21 cellular contexts compared by ENCODE assay signal in the genomic region with DNA sequence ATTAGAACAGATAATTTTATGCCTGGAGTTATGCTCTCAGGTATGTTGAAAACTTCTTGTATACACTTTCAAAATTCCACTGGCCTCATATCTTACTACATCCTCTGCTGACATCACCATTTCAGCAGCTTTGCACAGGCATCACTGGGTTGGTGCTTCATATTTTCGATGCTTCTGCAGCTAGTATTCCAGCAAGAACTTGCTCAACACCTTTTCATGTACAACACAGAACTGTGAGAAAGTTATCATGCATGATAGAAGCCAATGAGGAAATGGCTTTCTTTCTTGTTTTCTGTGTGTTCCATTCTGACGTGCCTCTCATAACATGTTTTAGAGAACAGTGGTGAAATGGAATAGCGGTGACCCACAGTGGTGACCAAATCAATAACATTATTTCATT. TPM values are rescaled to one million over a fixed set of nuclear protein-coding genes. Genes with fewer than 3 reads are reported as not detected.
DNase-seq lines count a peak whose midpoint lies in the region; ATAC-seq, FAIRE-seq and TF ChIP-seq lines count a peak whose summit lies in the region.
"Had no signal": no experiment of that assay in that cellular context is flagged by ENCODE, and none has a peak within 500 bp of the region (broad histone marks: within the 10 kb centered on the region; RNA-seq: fewer than 3 reads in every experiment).

No MANE protein-coding gene starts in this region.

- no peaks in the 10 kb centered on the region for H3K36me3 ChIP-seq in naive thymus-derived CD4-positive, alpha-beta T cell (ENCODE audit: control insufficient read depth in 2 of 3, insufficient read depth in 3 of 3, low read length in 3 of 3)
- no peaks in the 10 kb centered on the region for H3K36me3 ChIP-seq in breast epithelium
- H3K36me3 ChIP-seq: upper lobe of left lung had no signal

- H3K4me1 ChIP-seq in naive thymus-derived CD4-positive, alpha-beta T cell (ENCODE audit: control insufficient read depth in 2 of 2, insufficient read depth in 2 of 2, low read length in 2 of 2), result peaks cover 62 to 74% of the 10 kb centered on the region in 2 donors
- H3K4me1 ChIP-seq in breast epithelium, result no peaks in the 10 kb centered on the region

- H3K9me3 Mint-ChIP-seq in activated CD4-positive, alpha-beta T cell treated with anti-CD3 and anti-CD28 coated beads for 36 hours (ENCODE audit: low read depth), result peaks cover 5% of the 10 kb centered on the region
- H3K9me3 Mint-ChIP-seq in activated naive CD8-positive, alpha-beta T cell treated with anti-CD3 and anti-CD28 coated beads, Interleukin-2, amount 10 ng/mL, durations not matched to agents 7 days and 5 days, result peaks cover 7% of the 10 kb centered on the region
- H3K9me3 Mint-ChIP-seq in naive thymus-derived CD4-positive, alpha-beta T cell, result peaks cover 0 to 12% (median 1%) of the 10 kb centered on the region in 11 donors

- intact Hi-C loops in activated CD4-positive, alpha-beta T cell treated with anti-CD3 and anti-CD28 coated beads for 36 hours (cut with DNase I, micrococcal nuclease), result loop anchor here in 1 of 2 experiments (2.0 kb wide), 1 partner anchor 79 kb away; a partner anchor contains a TSS
- intact Hi-C loops in naive thymus-derived CD4-positive, alpha-beta T cell (cut with micrococcal nuclease), result loop anchor here (2.0 to 10.0 kb wide), 9 partner anchors 33 to 593 kb away; a partner anchor contains a TSS
- intact Hi-C loops in breast epithelium (cut with DNase I; ENCODE audit: low total_unique reads), result no loop called here
- intact Hi-C loops in Right ventricle myocardium inferior (cut with DNase I), result loop anchor here (10.0 kb wide), 1 partner anchor 193 kb away; no protein-coding TSS in a partner anchor

- H3K27ac Mint-ChIP-seq in activated CD4-positive, alpha-beta T cell treated with anti-CD3 and anti-CD28 coated beads for 36 hours, result peak overlapping the region; percentile 90
- peak overlapping the region; percentile 88 for H3K27ac Mint-ChIP-seq in activated naive CD8-positive, alpha-beta T cell treated with anti-CD3 and anti-CD28 coated beads, Interleukin-2, amount 10 ng/mL, durations not matched to agents 7 days and 5 days
- peak overlapping the region; percentile 94 to 98 (median 96) for H3K27ac Mint-ChIP-seq in naive thymus-derived CD4-positive, alpha-beta T cell
- H3K27ac Mint-ChIP-seq: CD14-positive monocyte had no signal

- H3K27ac ChIP-seq in naive thymus-derived CD4-positive, alpha-beta T cell (ENCODE audit: low read depth, low read length), result peak overlapping the region; percentile 69
- no peak overlapping the region for H3K27ac ChIP-seq in breast epithelium
- H3K27ac ChIP-seq: upper lobe of left lung had no signal

- no peaks in the 10 kb centered on the region for H3K27me3 ChIP-seq in naive thymus-derived CD4-positive, alpha-beta T cell (ENCODE audit: control insufficient read depth in 2 of 2, insufficient read depth in 2 of 2, low read length in 2 of 2)
- no peaks in the 10 kb centered on the region for H3K27me3 ChIP-seq in breast epithelium
- H3K27me3 ChIP-seq: upper lobe of left lung had no signal

- no peak overlapping the region for H3K4me3 Mint-ChIP-seq in activated CD4-positive, alpha-beta T cell treated with anti-CD3 and anti-CD28 coated beads for 36 hours
- peak overlapping the region; percentile 71 for H3K4me3 Mint-ChIP-seq in activated naive CD8-positive, alpha-beta T cell treated with anti-CD3 and anti-CD28 coated beads, Interleukin-2, amount 10 ng/mL, durations not matched to agents 7 days and 5 days
- H3K4me3 Mint-ChIP-seq in naive thymus-derived CD4-positive, alpha-beta T cell, result peak overlapping the region in 9 of 10 donors; percentile 19 to 86 (median 74)
- H3K4me3 Mint-ChIP-seq: CD14-positive monocyte had no signal

- no peak for TF ChIP-seq CTCF in breast epithelium (IDR thresholded peaks at IDR 0.05)

- peaks cover 15% of the 10 kb centered on the region for H3K36me3 Mint-ChIP-seq in activated CD4-positive, alpha-beta T cell treated with anti-CD3 and anti-CD28 coated beads for 36 hours (ENCODE audit: low read depth)
- H3K36me3 Mint-ChIP-seq in activated naive CD8-positive, alpha-beta T cell treated with anti-CD3 and anti-CD28 coated beads, Interleukin-2, amount 10 ng/mL, durations not matched to agents 7 days and 5 days, result peaks cover 19% of the 10 kb centered on the region
- peaks cover 0 to 51% (median 0%) of the 10 kb centered on the region in 5 donors for H3K36me3 Mint-ChIP-seq in naive thymus-derived CD4-positive, alpha-beta T cell

- peak; percentile 51 for FAIRE-seq in GM18507 (lab: Jason Lieb, UNC)

- no peaks in the 10 kb centered on the region for H3K9me3 ChIP-seq in naive thymus-derived CD4-positive, alpha-beta T cell (ENCODE audit: control insufficient read depth in 2 of 3, low read length in 3 of 3)
- H3K9me3 ChIP-seq in breast epithelium, result no peaks in the 10 kb centered on the region
- H3K9me3 ChIP-seq: upper lobe of left lung had no signal

- H3K4me1 Mint-ChIP-seq in activated CD4-positive, alpha-beta T cell treated with anti-CD3 and anti-CD28 coated beads for 36 hours, result peaks cover 85% of the 10 kb centered on the region
- H3K4me1 Mint-ChIP-seq in activated naive CD8-positive, alpha-beta T cell treated with anti-CD3 and anti-CD28 coated beads, Interleukin-2, amount 10 ng/mL, durations not matched to agents 7 days and 5 days, result peaks cover 73% of the 10 kb centered on the region
- H3K4me1 Mint-ChIP-seq in naive thymus-derived CD4-positive, alpha-beta T cell, result peaks cover 45 to 91% (median 79%) of the 10 kb centered on the region in 7 donors

- ATAC-seq in activated CD4-positive, alpha-beta T cell treated with anti-CD3 and anti-CD28 coated beads for 36 hours, result peak; percentile 45
- peak; percentile 19 for ATAC-seq in activated naive CD8-positive, alpha-beta T cell treated with anti-CD3 and anti-CD28 coated beads, Interleukin-2, amount 10 ng/mL, durations not matched to agents 7 days and 5 days (ENCODE audit: low read depth)
- ATAC-seq in naive thymus-derived CD4-positive, alpha-beta T cell, result peak; percentile 63
- ATAC-seq in HG03025 (IDR thresholded peaks at IDR 0.05; ENCODE audit: low FRiP score, unreplicated experiment) (no peak), Right ventricle myocardium inferior (no peak)
- ATAC-seq: left colon had no signal

- H3K27me3 Mint-ChIP-seq in activated CD4-positive, alpha-beta T cell treated with anti-CD3 and anti-CD28 coated beads for 36 hours, result no peaks in the 10 kb centered on the region
- no peaks in the 10 kb centered on the region for H3K27me3 Mint-ChIP-seq in activated naive CD8-positive, alpha-beta T cell treated with anti-CD3 and anti-CD28 coated beads, Interleukin-2, amount 10 ng/mL, durations not matched to agents 7 days and 5 days
- no peaks in the 10 kb centered on the region for H3K27me3 Mint-ChIP-seq in naive thymus-derived CD4-positive, alpha-beta T cell

- H3K4me3 ChIP-seq in naive thymus-derived CD4-positive, alpha-beta T cell (ENCODE audit: low read length), result peak overlapping the region; percentile 41
- no peak overlapping the region for H3K4me3 ChIP-seq in breast epithelium
- H3K4me3 ChIP-seq: skin epidermis, upper lobe of left lung had no signal

- CTCF ChIA-PET in activated CD4-positive, alpha-beta T cell treated with anti-CD3 and anti-CD28 coated beads for 36 hours (lab: Charles Lee), result interaction anchor here (0.6 to 1.2 kb wide), 5 partner anchors 9 to 82 kb away, joined by 3 read pairs; no protein-coding TSS in a partner anchor
- CTCF ChIA-PET in naive thymus-derived CD4-positive, alpha-beta T cell (lab: Charles Lee), result interaction anchor here (0.6 to 5.7 kb wide), 7 partner anchors 9 to 279 kb away, joined by 3 to 38 read pairs (median 6); no protein-coding TSS in a partner anchor

- DNase-seq in activated CD4-positive, alpha-beta T cell treated with anti-CD3 and anti-CD28 coated beads for 36 hours, result peak; percentile 51
- no peak for DNase-seq in activated CD4-positive, alpha-beta T cell treated with anti-CD3 and anti-CD28 coated beads, Interleukin-2, amount 50 U/mL, for 4 hours
- DNase-seq in GM18507 (ENCODE audit: extremely low spot score, insufficient read length, low read depth) (no peak), breast epithelium (ENCODE audit: low spot score in 2 of 2) (no peak), Right ventricle myocardium inferior (ENCODE audit: missing footprints) (no peak)
- DNase-seq in activated naive CD8-positive, alpha-beta T cell treated with anti-CD3 and anti-CD28 coated beads, Interleukin-2, amount 10 ng/mL, durations not matched to agents 7 days and 5 days, result no peak
- peak in 7 of 9 donors; percentile 43 to 78 (median 66) for DNase-seq in naive thymus-derived CD4-positive, alpha-beta T cell
- DNase-seq: activated CD4-positive, alpha-beta T cell treated with anti-CD3 and anti-CD28 coated beads for 48 hours; activated gamma-delta T cell treated with Interleukin-2 at 50 U/mL for 16 hours; effector CD8-positive, alpha-beta T cell; hypothalamus; left colon; NCI-H187; NCI-H510A; SIG-M5; T1000; upper lobe of left lung had no signal

- POLR2A ChIA-PET in activated CD4-positive, alpha-beta T cell treated with anti-CD3 and anti-CD28 coated beads for 36 hours (lab: Charles Lee), result no interaction called here
- POLR2A ChIA-PET in activated naive CD8-positive, alpha-beta T cell treated with anti-CD3 and anti-CD28 coated beads, Interleukin-2, amount 10 ng/mL, durations not matched to agents 7 days and 5 days (lab: Charles Lee), result interaction anchor here (0.6 to 2.2 kb wide), 5 partner anchors 9 to 167 kb away, joined by 3 to 7 read pairs (median 6); no protein-coding TSS in a partner anchor
- POLR2A ChIA-PET in naive thymus-derived CD4-positive, alpha-beta T cell (lab: Charles Lee), result interaction anchor here (0.9 to 3.8 kb wide), 7 partner anchors 8 to 287 kb away, joined by 3 to 18 read pairs (median 7); a partner anchor contains a TSS

- no peak for TF ChIP-seq POLR2A in breast epithelium (IDR thresholded peaks at IDR 0.05)

RNA-seq across cellular contexts. Expression of a gene that starts 5.1 kb away (rescaled TPM):
- total RNA-seq in activated CD4-positive, alpha-beta T cell treated with anti-CD3 and anti-CD28 coated beads for 36 hours, result 100 to 1,000 TPM; 122 to 137 TPM
- total RNA-seq in activated naive CD8-positive, alpha-beta T cell treated with anti-CD3 and anti-CD28 coated beads, Interleukin-2, amount 10 ng/mL, durations not matched to agents 7 days and 5 days, result 100 to 1,000 TPM; 228 to 231 TPM
- total RNA-seq in naive thymus-derived CD4-positive, alpha-beta T cell, result 100 to 1,000 TPM in 2 of 5 experiments, 10 to 100 TPM in 3; 31.8 to 784 (median 53.6) TPM
- 10 to 100 TPM; 30.0 to 42.1 TPM for polyA plus RNA-seq in naive thymus-derived CD4-positive, alpha-beta T cell
- total RNA-seq in breast epithelium (1 to 10 TPM; 1.8 to 3.1 (median 2.6) TPM), Right ventricle myocardium inferior (0.68 TPM)
- total RNA-seq: A172 had no signal

Comparison
In these comparisons a context has a peak if more than half of its experiments do, and no peak if none do; other contexts are left out.
1. DNase-seq: peak in activated CD4-positive, alpha-beta T cell treated with anti-CD3 and anti-CD28 coated beads for 36 hours (single experiment) and naive thymus-derived CD4-positive, alpha-beta T cell (7 of 9); none in activated CD4-positive, alpha-beta T cell treated with anti-CD3 and anti-CD28 coated beads, Interleukin-2, amount 50 U/mL, for 4 hours (0 of 2), GM18507 (single experiment), activated naive CD8-positive, alpha-beta T cell treated with anti-CD3 and anti-CD28 coated beads, Interleukin-2, amount 10 ng/mL, durations not matched to agents 7 days and 5 days (single experiment), breast epithelium (0 of 2) and Right ventricle myocardium inferior (single experiment).
2. ATAC-seq: peak in activated CD4-positive, alpha-beta T cell treated with anti-CD3 and anti-CD28 coated beads for 36 hours (single experiment), activated naive CD8-positive, alpha-beta T cell treated with anti-CD3 and anti-CD28 coated beads, Interleukin-2, amount 10 ng/mL, durations not matched to agents 7 days and 5 days (single experiment) and naive thymus-derived CD4-positive, alpha-beta T cell (single experiment); none in HG03025 (single experiment) and Right ventricle myocardium inferior (single experiment).
3. RNA of a gene that starts 5.1 kb away (total RNA-seq): 228 to 231 TPM in activated naive CD8-positive, alpha-beta T cell treated with anti-CD3 and anti-CD28 coated beads, Interleukin-2, amount 10 ng/mL, durations not matched to agents 7 days and 5 days, 122 to 137 TPM in activated CD4-positive, alpha-beta T cell treated with anti-CD3 and anti-CD28 coated beads for 36 hours and 31.8 to 784 TPM in naive thymus-derived CD4-positive, alpha-beta T cell; 1.8 to 3.1 TPM in breast epithelium and 0.68 TPM in Right ventricle myocardium inferior (single experiment); every median in the first group is over 4 times any median in the second.
4. Peak in every context shown above with its lines, with median percentiles within 50 percentile points of each other: H3K27ac Mint-ChIP-seq.